In the genomic region with DNA sequence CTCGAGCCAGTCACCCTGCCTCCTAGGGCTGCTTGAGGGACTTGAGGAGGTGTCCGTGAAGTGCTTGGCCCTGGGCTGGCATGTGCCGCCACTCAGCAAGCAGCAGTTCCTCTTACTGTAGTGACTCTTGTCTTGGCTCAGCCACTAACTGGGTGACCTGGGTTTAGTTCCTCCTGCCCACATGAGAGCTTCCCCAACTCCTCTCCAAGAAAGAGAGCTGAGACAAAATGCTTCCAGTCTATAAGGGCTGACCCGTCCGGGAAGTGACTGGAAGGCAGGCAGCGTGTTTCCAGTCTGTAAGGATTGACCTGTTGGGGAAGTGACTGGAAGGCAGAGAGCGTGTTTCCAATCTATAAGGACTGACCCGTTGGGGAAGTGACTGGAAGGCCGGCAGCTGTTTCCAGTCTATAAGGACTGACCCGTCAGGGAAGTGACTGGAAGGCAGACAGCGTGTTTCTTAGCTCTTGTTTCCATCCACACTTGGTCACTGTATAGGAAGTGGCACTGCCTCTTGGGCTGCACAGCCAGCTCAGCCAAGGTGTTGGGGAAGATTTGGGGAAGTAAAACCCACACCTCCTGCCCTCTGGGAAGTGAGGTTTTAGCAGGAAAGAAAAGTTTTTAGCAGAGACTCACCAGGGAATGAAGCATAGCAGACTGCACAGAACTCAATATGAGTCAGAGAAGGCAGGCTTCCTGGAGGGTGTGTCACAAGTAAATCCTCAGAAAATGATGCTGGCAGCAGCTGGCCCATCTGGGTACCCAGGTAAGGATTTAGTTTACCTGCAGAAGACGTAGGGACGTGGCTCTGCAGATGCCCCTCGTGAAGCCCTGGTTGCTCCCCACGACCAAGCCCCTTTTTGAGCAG, we compare ENCODE assay signal across 10 cellular contexts. TPM values are rescaled to one million over a fixed set of nuclear protein-coding genes. Genes with fewer than 3 reads are reported as not detected.
DNase-seq lines count a peak whose midpoint lies in the region; ATAC-seq, FAIRE-seq and TF ChIP-seq lines count a peak whose summit lies in the region.
"Had no signal": no experiment of that assay in that cellular context is flagged by ENCODE, and none has a peak within 500 bp of the region (broad histone marks: within the 10 kb centered on the region; RNA-seq: fewer than 3 reads in every experiment).

No MANE protein-coding gene starts in this region.

- H3K9ac ChIP-seq in keratinocyte (ENCODE audit: control insufficient read depth, extremely low read depth, insufficient read depth, low read length): no peak overlapping the region

- H3K36me3 ChIP-seq in keratinocyte (ENCODE audit: control insufficient read depth in 2 of 2, extremely low read depth in 1 of 2, insufficient read depth in 2 of 2, low read length in 2 of 2): peaks cover 7 to 16% of the 10 kb centered on the region in 2 experiments
- H3K36me3 ChIP-seq in upper lobe of left lung: peaks cover 22 to 95% (median 72%) of the 10 kb centered on the region in 4 donors
- no peaks in the 10 kb centered on the region for H3K36me3 ChIP-seq in uterus

- 59 to 87% methylated on average over 11 to 15 of the region's 15 CpGs for WGBS in upper lobe of left lung, 2 donors

- H4K20me1 ChIP-seq in keratinocyte (ENCODE audit: control insufficient read depth, extremely low read depth, insufficient read depth, low read length): no peaks in the 10 kb centered on the region

- intact Hi-C loops in uterus (cut with DNase I; ENCODE audit: low total_unique reads): no loop called here

- TF ChIP-seq POLR2A in upper lobe of left lung (IDR thresholded peaks at IDR 0.05) (peak in 1 of 4 donors; percentile 48), uterus (IDR thresholded peaks at IDR 0.05) (no peak)

- H3K27me3 Mint-ChIP-seq in activated CD8-positive, alpha-beta memory T cell treated with anti-CD3 and anti-CD28 coated beads, Interleukin-2, amount 10 ng/mL, durations not matched to agents 7 days and 5 days: no peaks in the 10 kb centered on the region

- H3K36me3 Mint-ChIP-seq in activated CD8-positive, alpha-beta memory T cell treated with anti-CD3 and anti-CD28 coated beads, Interleukin-2, amount 10 ng/mL, durations not matched to agents 7 days and 5 days: peaks cover 29% of the 10 kb centered on the region

- no peak for ATAC-seq in activated CD8-positive, alpha-beta memory T cell treated with anti-CD3 and anti-CD28 coated beads, Interleukin-2, amount 10 ng/mL, durations not matched to agents 7 days and 5 days
- ATAC-seq in upper lobe of left lung (ENCODE audit: low FRiP score in 2 of 2) (peak; percentile 77 to 84), HG03280 (IDR thresholded peaks at IDR 0.05; ENCODE audit: unreplicated experiment) (no peak)

- CTCF ChIA-PET in activated CD8-positive, alpha-beta memory T cell treated with anti-CD3 and anti-CD28 coated beads, Interleukin-2, amount 10 ng/mL, durations not matched to agents 7 days and 5 days (lab: Charles Lee): interaction anchor here (0.9 to 2.6 kb wide), 8 partner anchors 10 to 54 kb away, joined by 3 to 13 read pairs (median 4); no protein-coding TSS in a partner anchor

- DNase-seq in activated CD8-positive, alpha-beta memory T cell treated with anti-CD3 and anti-CD28 coated beads, Interleukin-2, amount 10 ng/mL, durations not matched to agents 7 days and 5 days: no peak
- no peak for DNase-seq in activated CD8-positive, alpha-beta memory T cell treated with anti-CD3 and anti-CD28 coated beads for 24 hours
- DNase-seq in amniotic epithelial cell (ENCODE audit: low read depth) (peak; percentile 31), keratinocyte (ENCODE audit: low read depth, low spot score) (peak; percentile 42), upper lobe of left lung (peak; percentile 77 to 95), NCI-H510A (lab: John Stamatoyannopoulos, UW) (no peak), uterus (no peak)
- DNase-seq: activated naive CD4-positive, alpha-beta T cell treated with anti-CD3 and anti-CD28 coated beads for 36 hours; NCI-H526 treated with DMSO at 0.1 percent for 48 hours had no signal

- no peak overlapping the region for H3K4me2 ChIP-seq in keratinocyte (ENCODE audit: control insufficient read depth, extremely low read depth, insufficient read depth, low read depth, low read length)

- no peaks in the 10 kb centered on the region for H3K9me1 ChIP-seq in keratinocyte (ENCODE audit: control insufficient read depth, extremely low read depth, insufficient read depth, low read length)

- H3K4me3 Mint-ChIP-seq in activated CD8-positive, alpha-beta memory T cell treated with anti-CD3 and anti-CD28 coated beads, Interleukin-2, amount 10 ng/mL, durations not matched to agents 7 days and 5 days: no peak overlapping the region
- H3K4me3 Mint-ChIP-seq: activated naive CD4-positive, alpha-beta T cell treated with anti-CD3 and anti-CD28 coated beads for 36 hours had no signal

- dilution Hi-C loops in keratinocyte (cut with MboI; ENCODE audit: extremely low pct_ligation_motif_present, low sequenced_read_pairs): no loop called here

- H3K27ac ChIP-seq in keratinocyte (ENCODE audit: control insufficient read depth, insufficient read depth, low read length): no peak overlapping the region
- H3K27ac ChIP-seq in upper lobe of left lung: peak overlapping the region; percentile 74 to 84 (median 80)
- H3K27ac ChIP-seq in uterus: no peak overlapping the region

- H3K79me2 ChIP-seq in keratinocyte (ENCODE audit: control insufficient read depth, insufficient read depth, low read length): no peaks in the 10 kb centered on the region

- H3K4me1 ChIP-seq in keratinocyte (ENCODE audit: control insufficient read depth, extremely low read depth, insufficient read depth, low read length): peaks cover 23% of the 10 kb centered on the region
- H3K4me1 ChIP-seq in upper lobe of left lung: peaks cover 37 to 46% (median 38%) of the 10 kb centered on the region in 4 donors
- H3K4me1 ChIP-seq in uterus: peaks cover 0 to 7% of the 10 kb centered on the region in 2 donors

- peak; percentile 98 for FAIRE-seq in keratinocyte (lab: Jason Lieb, UNC)

- no peaks in the 10 kb centered on the region for H3K9me3 Mint-ChIP-seq in activated CD8-positive, alpha-beta memory T cell treated with anti-CD3 and anti-CD28 coated beads, Interleukin-2, amount 10 ng/mL, durations not matched to agents 7 days and 5 days (ENCODE audit: low read depth)
- H3K9me3 Mint-ChIP-seq: activated naive CD4-positive, alpha-beta T cell treated with anti-CD3 and anti-CD28 coated beads for 36 hours had no signal

- peaks cover 48% of the 10 kb centered on the region for H3K4me1 Mint-ChIP-seq in activated CD8-positive, alpha-beta memory T cell treated with anti-CD3 and anti-CD28 coated beads, Interleukin-2, amount 10 ng/mL, durations not matched to agents 7 days and 5 days

- no peak for TF ChIP-seq CTCF in keratinocyte (optimal IDR thresholded peaks at IDR 0.05 in 1 of 3, IDR thresholded peaks at IDR 0.05 in 1 of 3, conservative IDR thresholded peaks at IDR 0.05 in 1 of 3; ENCODE audit: extremely low read depth in 1 of 3, insufficient read depth in 2 of 3, low read length in 3 of 3)
- no peak for TF ChIP-seq CTCF in upper lobe of left lung (IDR thresholded peaks at IDR 0.05)
- TF ChIP-seq CTCF in uterus (IDR thresholded peaks at IDR 0.05): no peak

- H3K9me3 ChIP-seq in keratinocyte (ENCODE audit: control insufficient read depth, low read depth, low read length): no peaks in the 10 kb centered on the region
- H3K9me3 ChIP-seq in upper lobe of left lung: no peaks in the 10 kb centered on the region
- no peaks in the 10 kb centered on the region for H3K9me3 ChIP-seq in uterus

- H2AFZ ChIP-seq in keratinocyte (ENCODE audit: control insufficient read depth, low read length): no peak overlapping the region

- H3K27me3 ChIP-seq in keratinocyte (ENCODE audit: control insufficient read depth, extremely low read depth, insufficient read depth, low read length) (no peaks in the 10 kb centered on the region), upper lobe of left lung (no peaks in the 10 kb centered on the region), uterus (no peaks in the 10 kb centered on the region)

- peak overlapping the region; percentile 73 for H3K27ac Mint-ChIP-seq in activated CD8-positive, alpha-beta memory T cell treated with anti-CD3 and anti-CD28 coated beads, Interleukin-2, amount 10 ng/mL, durations not matched to agents 7 days and 5 days
- H3K27ac Mint-ChIP-seq: activated naive CD4-positive, alpha-beta T cell treated with anti-CD3 and anti-CD28 coated beads for 36 hours had no signal

- H3K4me3 ChIP-seq in keratinocyte (ENCODE audit: control insufficient read depth in 2 of 3, extremely low read depth in 1 of 3, insufficient read depth in 2 of 3, low read depth in 1 of 3, low read length in 3 of 3) (no peak overlapping the region), upper lobe of left lung (no peak overlapping the region), uterus (no peak overlapping the region)

- peak in 2 of 4 donors; percentile 36 to 51 for TF ChIP-seq EP300 in upper lobe of left lung (IDR thresholded peaks at IDR 0.05)

RNA-seq across cellular contexts. Expression of gene PPIF, which starts 53.2 kb away (rescaled TPM):
- 100 to 1,000 TPM; 119 to 144 TPM for total RNA-seq in activated CD8-positive, alpha-beta memory T cell treated with anti-CD3 and anti-CD28 coated beads, Interleukin-2, amount 10 ng/mL, durations not matched to agents 7 days and 5 days
- polyA plus RNA-seq in keratinocyte: 69.1 to 124 TPM (median 71.3 TPM) in 3 replicates
- polyA plus RNA-seq in keratinocyte (2011; ENCODE audit: low read depth): 132 TPM
- polyA plus RNA-seq in keratinocyte (2011; cell fraction: cytosol; rRNA removed): 97.5 and 105 TPM in 2 replicates
- 177 and 186 TPM in 2 replicates for polyA plus RNA-seq in keratinocyte (2011; cell fraction: nucleus; rRNA removed)
- polyA plus RNA-seq in keratinocyte (2012; ENCODE audit: low replicate concordance): 79.7 and 311 TPM in 2 replicates
- polyA minus RNA-seq in keratinocyte: 69.4 to 302 TPM (median 83.7 TPM) in 3 replicates
- polyA minus RNA-seq in keratinocyte (2011; cell fraction: cytosol; rRNA and poly(A)+ RNA removed): 61.2 TPM
- polyA minus RNA-seq in keratinocyte (2011; cell fraction: nucleus; rRNA and poly(A)+ RNA removed): 70.6 and 70.8 TPM in 2 replicates
- 10 to 100 TPM; 19.3 to 46.5 (median 31.2) TPM for total RNA-seq in upper lobe of left lung
- total RNA-seq in uterus: 10 to 100 TPM in 3 of 4 donors, under 1 TPM in 1; 0.26 to 22.6 (median 12.7) TPM

Comparison
In these comparisons a context has a peak if more than half of its experiments do, and no peak if none do; other contexts are left out.
1. ATAC-seq: peak in upper lobe of left lung (2 of 2); none in activated CD8-positive, alpha-beta memory T cell treated with anti-CD3 and anti-CD28 coated beads, Interleukin-2, amount 10 ng/mL, durations not matched to agents 7 days and 5 days (single experiment) and HG03280 (single experiment).
2. DNase-seq: peak in amniotic epithelial cell (single experiment), keratinocyte (single experiment) and upper lobe of left lung (2 of 2); none in activated CD8-positive, alpha-beta memory T cell treated with anti-CD3 and anti-CD28 coated beads, Interleukin-2, amount 10 ng/mL, durations not matched to agents 7 days and 5 days (single experiment), activated CD8-positive, alpha-beta memory T cell treated with anti-CD3 and anti-CD28 coated beads for 24 hours (single experiment), NCI-H510A (single experiment) and uterus (0 of 2).
3. H3K27ac ChIP-seq: peak in upper lobe of left lung (4 of 4); none in keratinocyte (single experiment) and uterus (0 of 2).